ENCODE assay signal across 8 cellular contexts in genomic region chr3:15601046-15601398, GRCh38. TPM values are rescaled to one million over a fixed set of nuclear protein-coding genes. Genes with fewer than 3 reads are reported as not detected.
DNase-seq lines count a peak whose midpoint lies in the region; ATAC-seq and TF ChIP-seq lines count a peak whose summit lies in the region.

No MANE protein-coding gene starts in this region.

- no peak for DNase-seq in activated CD4-positive, alpha-beta T cell treated with anti-CD3 and anti-CD28 coated beads, Interleukin-2, amount 10 ng/mL, durations not matched to agents 24 days and 14 days
- no peak for DNase-seq in activated CD4-positive, alpha-beta T cell treated with anti-CD3 and anti-CD28 coated beads, Interleukin-2, amount 50 U/mL, for 48 hours
- DNase-seq in ascending aorta (ENCODE audit: low spot score in 2 of 2) (no peak), left lobe of liver (ENCODE audit: low spot score) (no peak), tibial artery (no peak), superior temporal gyrus (ENCODE audit: extremely low spot score) (no peak)
- no peak for DNase-seq in stimulated activated CD4-positive, alpha-beta T cell treated with anti-CD3 and anti-CD28 coated beads, Interleukin-4, amount 100 ng/mL, for 24 hours

- ATAC-seq in HG03196 (IDR thresholded peaks at IDR 0.05; ENCODE audit: unreplicated experiment) (peak; percentile 16), left lobe of liver (peak; percentile 1)

- H3K27me3 ChIP-seq in ascending aorta: no peaks in the 10 kb centered on the region
- H3K27me3 ChIP-seq in tibial artery: no peaks in the 10 kb centered on the region

- peaks cover 32% of the 10 kb centered on the region for H3K36me3 Mint-ChIP-seq in activated CD4-positive, alpha-beta T cell treated with anti-CD3 and anti-CD28 coated beads, Interleukin-2, amount 10 ng/mL, durations not matched to agents 24 days and 14 days (ENCODE audit: low read depth)

- peaks cover 2% of the 10 kb centered on the region for H3K27me3 Mint-ChIP-seq in activated CD4-positive, alpha-beta T cell treated with anti-CD3 and anti-CD28 coated beads, Interleukin-2, amount 10 ng/mL, durations not matched to agents 24 days and 14 days

- intact Hi-C loops in activated CD4-positive, alpha-beta T cell treated with anti-CD3 and anti-CD28 coated beads, Interleukin-2, amount 10 ng/mL, durations not matched to agents 24 days and 14 days (cut with micrococcal nuclease): loop anchor here (1.0 to 5.0 kb wide), 6 partner anchors 36 to 536 kb away; partner anchors contain the start of genes CAPN7 and MRPS25
- intact Hi-C loops in ascending aorta (cut with DNase I) (no loop called here), tibial artery (cut with DNase I; ENCODE audit: low total_unique reads) (no loop called here)

- peak overlapping the region; percentile 98 for H3K27ac Mint-ChIP-seq in activated CD4-positive, alpha-beta T cell treated with anti-CD3 and anti-CD28 coated beads, Interleukin-2, amount 10 ng/mL, durations not matched to agents 24 days and 14 days

- H3K9me3 ChIP-seq in ascending aorta (no peaks in the 10 kb centered on the region), tibial artery (no peaks in the 10 kb centered on the region)

- H3K4me3 Mint-ChIP-seq in activated CD4-positive, alpha-beta T cell treated with anti-CD3 and anti-CD28 coated beads, Interleukin-2, amount 10 ng/mL, durations not matched to agents 24 days and 14 days: peak overlapping the region; percentile 98

- H3K27ac ChIP-seq in ascending aorta: peak overlapping the region; percentile 84 to 86
- peak overlapping the region; percentile 82 to 85 for H3K27ac ChIP-seq in tibial artery

- H3K4me1 Mint-ChIP-seq in activated CD4-positive, alpha-beta T cell treated with anti-CD3 and anti-CD28 coated beads, Interleukin-2, amount 10 ng/mL, durations not matched to agents 24 days and 14 days: peaks cover 30% of the 10 kb centered on the region

- TF ChIP-seq CTCF in ascending aorta (IDR thresholded peaks at IDR 0.05): peak in 1 of 3 experiments; percentile 28
- TF ChIP-seq CTCF in tibial artery (IDR thresholded peaks at IDR 0.05): no peak

- H3K4me3 ChIP-seq in ascending aorta (peak overlapping the region; percentile 81 to 83), tibial artery (peak overlapping the region; percentile 64 to 78)

- H3K36me3 ChIP-seq in ascending aorta: peaks cover 8% of the 10 kb centered on the region in 2 donors
- H3K36me3 ChIP-seq in tibial artery: peaks cover 9 to 24% (median 18%) of the 10 kb centered on the region in 3 donors

- peaks cover 4 to 17% of the 10 kb centered on the region in 2 donors for H3K4me1 ChIP-seq in ascending aorta
- H3K4me1 ChIP-seq in tibial artery: peaks cover 0 to 20% (median 12%) of the 10 kb centered on the region in 4 donors

- peaks cover 5% of the 10 kb centered on the region for H3K9me3 Mint-ChIP-seq in activated CD4-positive, alpha-beta T cell treated with anti-CD3 and anti-CD28 coated beads, Interleukin-2, amount 10 ng/mL, durations not matched to agents 24 days and 14 days

RNA-seq across cellular contexts. Expression of gene HACL1, which starts 0.3 kb away (rescaled TPM):
- 19.3 and 21.4 TPM in 2 replicates for total RNA-seq in activated CD4-positive, alpha-beta T cell treated with anti-CD3 and anti-CD28 coated beads, Interleukin-2, amount 10 ng/mL, durations not matched to agents 24 days and 14 days
- 13.8 TPM for total RNA-seq in ascending aorta
- total RNA-seq in left lobe of liver: 45.2 TPM

RNA-seq across cellular contexts. Expression of gene BTD, which starts 0.5 kb away (rescaled TPM):
- 2.0 and 2.1 TPM in 2 replicates for total RNA-seq in activated CD4-positive, alpha-beta T cell treated with anti-CD3 and anti-CD28 coated beads, Interleukin-2, amount 10 ng/mL, durations not matched to agents 24 days and 14 days
- total RNA-seq in ascending aorta: 11.8 TPM
- 57.4 TPM for total RNA-seq in left lobe of liver
